ENCODE assay signal across 1 cellular context in genomic region chr11:110892741-110893285, GRCh38.
TF ChIP-seq lines count a peak whose summit lies in the region.

No MANE protein-coding gene starts in this region.

TF ChIP-seq in IMR-90, 13 proteins besides CTCF, POLR2A, EP300 and RAD21:
- TF ChIP-seq CHD1 (IDR thresholded peaks at IDR 0.05; ENCODE audit: low read depth, low read length) (no peak), FOS (IDR thresholded peaks at IDR 0.05; ENCODE audit: low read depth, low read length) (no peak), NFE2L2 (IDR thresholded peaks at IDR 0.05; ENCODE audit: low read depth, low read length) (no peak), RCOR1 (IDR thresholded peaks at IDR 0.05; ENCODE audit: insufficient replicate concordance, low read length) (no peak), SMC3 (IDR thresholded peaks at IDR 0.05; ENCODE audit: low read depth, low read length) (no peak), RFX5 (IDR thresholded peaks at IDR 0.05; ENCODE audit: low read depth, low read length) (no peak), USF2 (IDR thresholded peaks at IDR 0.05; ENCODE audit: low read depth, low read length) (no peak), ELK1 (IDR thresholded peaks at IDR 0.05; ENCODE audit: borderline replicate concordance, low read depth, low read length) (no peak), CEBPB (IDR thresholded peaks at IDR 0.05; ENCODE audit: low read depth, low read length) (no peak), MAZ (IDR thresholded peaks at IDR 0.05; ENCODE audit: borderline replicate concordance, low read depth, low read length) (no peak), BHLHE40 (IDR thresholded peaks at IDR 0.05; ENCODE audit: low read depth, low read length) (no peak), MXI1 (IDR thresholded peaks at IDR 0.05; ENCODE audit: borderline replicate concordance, low read depth, low read length) (no peak), MAFK (IDR thresholded peaks at IDR 0.05; ENCODE audit: low read depth, low read length) (no peak)
TF ChIP-seq in IMR-90: peak in this region for 0.
